21 cellular contexts compared by ENCODE assay signal in genomic region chr22:20465759-20466077, GRCh38. TPM values are rescaled to one million over a fixed set of nuclear protein-coding genes. Genes with fewer than 3 reads are reported as not detected.
DNase-seq lines count a peak whose midpoint lies in the region; ATAC-seq and TF ChIP-seq lines count a peak whose summit lies in the region.
"Had no signal": no experiment of that assay in that cellular context is flagged by ENCODE, and none has a peak within 500 bp of the region (broad histone marks: within the 10 kb centered on the region; RNA-seq: fewer than 3 reads in every experiment).

No MANE protein-coding gene starts in this region.

- peaks cover 9% of the 10 kb centered on the region for H3K36me3 Mint-ChIP-seq in activated naive CD8-positive, alpha-beta T cell
- peaks cover 5% of the 10 kb centered on the region for H3K36me3 Mint-ChIP-seq in activated naive CD8-positive, alpha-beta T cell treated with anti-CD3 and anti-CD28 coated beads, Interleukin-2, amount 50 U/mL, for 24 hours (ENCODE audit: low read depth)
- peaks cover 19% of the 10 kb centered on the region for H3K36me3 Mint-ChIP-seq in activated CD4-positive, alpha-beta memory T cell treated with anti-CD3 and anti-CD28 coated beads for 36 hours
- peaks cover 12% of the 10 kb centered on the region for H3K36me3 Mint-ChIP-seq in central memory CD8-positive, alpha-beta T cell (ENCODE audit: insufficient read depth)
- H3K36me3 Mint-ChIP-seq in stimulated activated naive B cell treated with anti-CD40 and anti-IgM and Interleukin-4, amounts not matched to agents 10 μg/mL and 1 μg/mL and 100 μg/mL, for 72 hours, result peaks cover 14 to 33% of the 10 kb centered on the region in 2 donors

- ATAC-seq in activated naive CD8-positive, alpha-beta T cell treated with anti-CD3 and anti-CD28 coated beads, Interleukin-2, amount 50 U/mL, for 24 hours, result no peak
- ATAC-seq in central memory CD8-positive, alpha-beta T cell (replicated peaks; ENCODE audit: extremely low read depth, poor library complexity, severe bottlenecking), result no peak
- no peak for ATAC-seq in stimulated activated naive B cell treated with anti-CD40 and anti-IgM and Interleukin-4, amounts not matched to agents 10 μg/mL and 1 μg/mL and 100 μg/mL, for 72 hours (replicated peaks)
- ATAC-seq in HG03342 (IDR thresholded peaks at IDR 0.05; ENCODE audit: unreplicated experiment), result no peak
- ATAC-seq: HCT116; stimulated activated naive CD8-positive, alpha-beta T cell treated with anti-CD3 and anti-CD28 coated beads, Interleukin-15, amount 100 ng/mL, for 72 hours had no signal

- H3K9me3 Mint-ChIP-seq in activated naive CD8-positive, alpha-beta T cell (ENCODE audit: low read depth), result no peaks in the 10 kb centered on the region
- H3K9me3 Mint-ChIP-seq in activated naive CD8-positive, alpha-beta T cell treated with anti-CD3 and anti-CD28 coated beads, Interleukin-2, amount 50 U/mL, for 24 hours, result no peaks in the 10 kb centered on the region
- H3K9me3 Mint-ChIP-seq in activated CD4-positive, alpha-beta memory T cell treated with anti-CD3 and anti-CD28 coated beads for 36 hours, result no peaks in the 10 kb centered on the region
- no peaks in the 10 kb centered on the region for H3K9me3 Mint-ChIP-seq in central memory CD8-positive, alpha-beta T cell
- H3K9me3 Mint-ChIP-seq in stimulated activated naive B cell treated with anti-CD40 and anti-IgM and Interleukin-4, amounts not matched to agents 10 μg/mL and 1 μg/mL and 100 μg/mL, for 72 hours, result no peaks in the 10 kb centered on the region
- H3K9me3 Mint-ChIP-seq: stimulated activated naive CD8-positive, alpha-beta T cell treated with anti-CD3 and anti-CD28 coated beads, Interleukin-15, amount 100 ng/mL, for 72 hours had no signal

- intact Hi-C loops in activated CD4-positive, alpha-beta memory T cell treated with anti-CD3 and anti-CD28 coated beads for 36 hours (cut with micrococcal nuclease), result loop anchor here (2.0 kb wide), 1 partner anchor 29 kb away; the partner anchor contains the start of gene KLHL22
- intact Hi-C loops in PC-9 (cut with micrococcal nuclease; ENCODE audit: unreplicated experiment), result no loop called here

- H2AFZ ChIP-seq in PC-9, result no peak overlapping the region

- H3K79me2 ChIP-seq in PC-9 (ENCODE audit: low read depth), result no peaks in the 10 kb centered on the region

- CTCF ChIA-PET in activated CD4-positive, alpha-beta memory T cell treated with anti-CD3 and anti-CD28 coated beads for 36 hours (lab: Charles Lee), result interaction anchor here (3.0 to 3.9 kb wide), 2 partner anchors 10 to 48 kb away, joined by 12 to 24 read pairs; no protein-coding TSS in a partner anchor
- CTCF ChIA-PET in PC-9 (lab: Charles Lee), result no interaction called here

- peak overlapping the region; percentile 90 for H3K27ac Mint-ChIP-seq in activated naive CD8-positive, alpha-beta T cell
- H3K27ac Mint-ChIP-seq in activated naive CD8-positive, alpha-beta T cell treated with anti-CD3 and anti-CD28 coated beads, Interleukin-2, amount 50 U/mL, for 24 hours, result no peak overlapping the region
- peak overlapping the region; percentile 85 for H3K27ac Mint-ChIP-seq in activated CD4-positive, alpha-beta memory T cell treated with anti-CD3 and anti-CD28 coated beads for 36 hours
- peak overlapping the region; percentile 92 for H3K27ac Mint-ChIP-seq in central memory CD8-positive, alpha-beta T cell (ENCODE audit: low read depth)
- H3K27ac Mint-ChIP-seq in stimulated activated naive B cell treated with anti-CD40 and anti-IgM and Interleukin-4, amounts not matched to agents 10 μg/mL and 1 μg/mL and 100 μg/mL, for 72 hours, result peak overlapping the region; percentile 62

- peaks cover 62% of the 10 kb centered on the region for H3K4me1 Mint-ChIP-seq in activated naive CD8-positive, alpha-beta T cell (ENCODE audit: low read depth)
- H3K4me1 Mint-ChIP-seq in activated naive CD8-positive, alpha-beta T cell treated with anti-CD3 and anti-CD28 coated beads, Interleukin-2, amount 50 U/mL, for 24 hours, result peaks cover 51% of the 10 kb centered on the region
- peaks cover 61% of the 10 kb centered on the region for H3K4me1 Mint-ChIP-seq in activated CD4-positive, alpha-beta memory T cell treated with anti-CD3 and anti-CD28 coated beads for 36 hours (ENCODE audit: low read depth)
- H3K4me1 Mint-ChIP-seq in central memory CD8-positive, alpha-beta T cell, result peaks cover 46% of the 10 kb centered on the region
- peaks cover 30 to 43% of the 10 kb centered on the region in 2 donors for H3K4me1 Mint-ChIP-seq in stimulated activated naive B cell treated with anti-CD40 and anti-IgM and Interleukin-4, amounts not matched to agents 10 μg/mL and 1 μg/mL and 100 μg/mL, for 72 hours

- H3K27me3 ChIP-seq in PC-9 (ENCODE audit: insufficient read depth, low read depth), result no peaks in the 10 kb centered on the region
- H3K27me3 ChIP-seq: SJSA1, vagina had no signal

- no peak overlapping the region for H3K27ac ChIP-seq in PC-9
- H3K27ac ChIP-seq: HL-60, left ventricle myocardium inferior, SJSA1, vagina had no signal

- no peaks in the 10 kb centered on the region for H3F3A ChIP-seq in PC-9 (ENCODE audit: insufficient read depth, low read depth)

- no peaks in the 10 kb centered on the region for H3K27me3 Mint-ChIP-seq in activated naive CD8-positive, alpha-beta T cell
- no peaks in the 10 kb centered on the region for H3K27me3 Mint-ChIP-seq in activated naive CD8-positive, alpha-beta T cell treated with anti-CD3 and anti-CD28 coated beads, Interleukin-2, amount 50 U/mL, for 24 hours
- H3K27me3 Mint-ChIP-seq in activated CD4-positive, alpha-beta memory T cell treated with anti-CD3 and anti-CD28 coated beads for 36 hours, result no peaks in the 10 kb centered on the region
- H3K27me3 Mint-ChIP-seq in central memory CD8-positive, alpha-beta T cell, result no peaks in the 10 kb centered on the region
- H3K27me3 Mint-ChIP-seq in stimulated activated naive B cell treated with anti-CD40 and anti-IgM and Interleukin-4, amounts not matched to agents 10 μg/mL and 1 μg/mL and 100 μg/mL, for 72 hours, result no peaks in the 10 kb centered on the region
- H3K27me3 Mint-ChIP-seq: stimulated activated naive CD8-positive, alpha-beta T cell treated with anti-CD3 and anti-CD28 coated beads, Interleukin-15, amount 100 ng/mL, for 72 hours had no signal

- H3K4me3 Mint-ChIP-seq in activated naive CD8-positive, alpha-beta T cell, result peak overlapping the region; percentile 64
- no peak overlapping the region for H3K4me3 Mint-ChIP-seq in activated naive CD8-positive, alpha-beta T cell treated with anti-CD3 and anti-CD28 coated beads, Interleukin-2, amount 50 U/mL, for 24 hours
- peak overlapping the region; percentile 7 for H3K4me3 Mint-ChIP-seq in activated CD4-positive, alpha-beta memory T cell treated with anti-CD3 and anti-CD28 coated beads for 36 hours
- no peak overlapping the region for H3K4me3 Mint-ChIP-seq in central memory CD8-positive, alpha-beta T cell
- H3K4me3 Mint-ChIP-seq in stimulated activated naive B cell treated with anti-CD40 and anti-IgM and Interleukin-4, amounts not matched to agents 10 μg/mL and 1 μg/mL and 100 μg/mL, for 72 hours, result no peak overlapping the region

- H3K36me3 ChIP-seq in PC-9 (ENCODE audit: low read depth), result no peaks in the 10 kb centered on the region
- H3K36me3 ChIP-seq: vagina had no signal

- H3K4me3 ChIP-seq in PC-9, result no peak overlapping the region
- H3K4me3 ChIP-seq: left ventricle myocardium inferior, SJSA1, vagina had no signal

- POLR2A ChIA-PET in activated CD4-positive, alpha-beta memory T cell treated with anti-CD3 and anti-CD28 coated beads for 36 hours (lab: Charles Lee), result no interaction called here
- POLR2A ChIA-PET in PC-9 (lab: Charles Lee; ENCODE audit: unreplicated experiment), result no interaction called here

- no peak for TF ChIP-seq CTCF in PC-9 (conservative IDR thresholded peaks at IDR 0.05)

- H3K4me1 ChIP-seq in PC-9 (replicated peaks; ENCODE audit: insufficient read depth), result no peaks in the 10 kb centered on the region
- H3K4me1 ChIP-seq: SJSA1 had no signal

- no TSS peak for BruUV-seq in PC-9 (replicated peaks; lab: Mats Ljungman, UMichigan)

- H4K20me1 ChIP-seq in PC-9 (ENCODE audit: insufficient read depth), result no peaks in the 10 kb centered on the region

- no peak overlapping the region for H3K4me2 ChIP-seq in PC-9

- no peak for DNase-seq in activated naive CD8-positive, alpha-beta T cell treated with anti-CD3 and anti-CD28 coated beads, Interleukin-2, amount 50 U/mL, for 24 hours
- DNase-seq in activated CD4-positive, alpha-beta memory T cell treated with anti-CD3 and anti-CD28 coated beads for 36 hours, result peak; percentile 34
- DNase-seq in central memory CD8-positive, alpha-beta T cell (ENCODE audit: low spot score in 2 of 2), result no peak
- DNase-seq in stimulated activated naive B cell treated with anti-CD40 and anti-IgM and Interleukin-4, amounts not matched to agents 10 μg/mL and 1 μg/mL and 100 μg/mL, for 72 hours, result no peak
- no peak for DNase-seq in activated CD4-positive, CD25-positive, alpha-beta regulatory T cell (lab: John Stamatoyannopoulos, UW)
- no peak for DNase-seq in PC-9
- DNase-seq: C1 segment of cervical spinal cord; cerebellar nuclear complex; left ventricle myocardium inferior; NCI-H146; NCI-H2107; NCI-H82; occipital lobe; RPMI8226; stimulated activated naive CD8-positive, alpha-beta T cell treated with anti-CD3 and anti-CD28 coated beads, Interleukin-15, amount 100 ng/mL, for 72 hours had no signal

- no peaks in the 10 kb centered on the region for H3K9me2 ChIP-seq in PC-9 (ENCODE audit: insufficient read depth)

- no peaks in the 10 kb centered on the region for H3K9me3 ChIP-seq in PC-9 (ENCODE audit: insufficient read depth, low read depth)
- H3K9me3 ChIP-seq: left ventricle myocardium inferior, SJSA1, vagina had no signal

RNA-seq across cellular contexts. Expression of gene SCARF2, which starts 28.1 kb away (rescaled TPM):
- total RNA-seq in activated CD4-positive, alpha-beta memory T cell treated with anti-CD3 and anti-CD28 coated beads for 36 hours, result under 1 TPM; 0.43 to 0.70 TPM
- total RNA-seq in PC-9 (2021), result 0.52 and 1.7 TPM in 2 replicates

RNA-seq across cellular contexts. Expression of gene KLHL22, which starts 29.9 kb away (rescaled TPM):
- 10 to 100 TPM; 23.3 to 25.5 TPM for total RNA-seq in activated CD4-positive, alpha-beta memory T cell treated with anti-CD3 and anti-CD28 coated beads for 36 hours
- total RNA-seq in PC-9 (2021), result 17.7 and 20.0 TPM in 2 replicates

RNA-seq across cellular contexts. Expression of gene MED15, which starts 41.7 kb away (rescaled TPM):
- total RNA-seq in activated CD4-positive, alpha-beta memory T cell treated with anti-CD3 and anti-CD28 coated beads for 36 hours, result 10 to 100 TPM; 93.3 to 97.4 TPM
- 82.0 and 87.9 TPM in 2 replicates for total RNA-seq in PC-9 (2021)

Comparison
In these comparisons a context has a peak if more than half of its experiments do, and no peak if none do; other contexts are left out.
1. H3K4me3 Mint-ChIP-seq: peak in activated naive CD8-positive, alpha-beta T cell (single experiment) and activated CD4-positive, alpha-beta memory T cell treated with anti-CD3 and anti-CD28 coated beads for 36 hours (single experiment); none in activated naive CD8-positive, alpha-beta T cell treated with anti-CD3 and anti-CD28 coated beads, Interleukin-2, amount 50 U/mL, for 24 hours (single experiment), central memory CD8-positive, alpha-beta T cell (single experiment) and stimulated activated naive B cell treated with anti-CD40 and anti-IgM and Interleukin-4, amounts not matched to agents 10 μg/mL and 1 μg/mL and 100 μg/mL, for 72 hours (0 of 2).